In genomic region chr5:1974501-1975405, GRCh38 we compare ENCODE assay signal across 22 cellular contexts.
DNase-seq lines count a peak whose midpoint lies in the region; ATAC-seq, FAIRE-seq and TF ChIP-seq lines count a peak whose summit lies in the region.
"Had no signal": no experiment of that assay in that cellular context is flagged by ENCODE, and none has a peak within 500 bp of the region (broad histone marks: within the 10 kb centered on the region; RNA-seq: fewer than 3 reads in every experiment).

No MANE protein-coding gene starts in this region.

- no peak for ATAC-seq in stimulated activated naive B cell treated with anti-CD40 and anti-IgM and Interleukin-4, amounts not matched to agents 10 μg/mL and 1 μg/mL and 100 μg/mL, for 72 hours (replicated peaks)
- ATAC-seq: GM12878, PC-3 had no signal

- dilution Hi-C loops in keratinocyte (cut with MboI; ENCODE audit: extremely low pct_ligation_motif_present, low sequenced_read_pairs), result no loop called here

- H4K20me1 ChIP-seq in keratinocyte (ENCODE audit: control insufficient read depth, extremely low read depth, insufficient read depth, low read length), result no peaks in the 10 kb centered on the region

- no peak for FAIRE-seq in keratinocyte (lab: Jason Lieb, UNC)
- FAIRE-seq: GM12878, GM19239 had no signal

- peak overlapping the region; percentile 15 for H2AFZ ChIP-seq in keratinocyte (ENCODE audit: control insufficient read depth, low read length)

- H3K36me3 Mint-ChIP-seq in stimulated activated naive B cell treated with anti-CD40 and anti-IgM and Interleukin-4, amounts not matched to agents 10 μg/mL and 1 μg/mL and 100 μg/mL, for 72 hours, result no peaks in the 10 kb centered on the region

- H3K27me3 Mint-ChIP-seq in stimulated activated naive B cell treated with anti-CD40 and anti-IgM and Interleukin-4, amounts not matched to agents 10 μg/mL and 1 μg/mL and 100 μg/mL, for 72 hours, result peaks cover 10 to 18% of the 10 kb centered on the region in 2 donors

- peak overlapping the region; percentile 71 for H3K9ac ChIP-seq in keratinocyte (ENCODE audit: control insufficient read depth, extremely low read depth, insufficient read depth, low read length)

- H3K27ac Mint-ChIP-seq in stimulated activated naive B cell treated with anti-CD40 and anti-IgM and Interleukin-4, amounts not matched to agents 10 μg/mL and 1 μg/mL and 100 μg/mL, for 72 hours, result no peak overlapping the region
- H3K27ac Mint-ChIP-seq: B cell; CD4-positive, alpha-beta T cell; GM23338 had no signal

- H3K4me1 ChIP-seq in keratinocyte (ENCODE audit: control insufficient read depth, extremely low read depth, insufficient read depth, low read length), result peaks cover 30% of the 10 kb centered on the region
- H3K4me1 ChIP-seq: Caco-2, SJSA1 had no signal

- no peaks in the 10 kb centered on the region for H3K79me2 ChIP-seq in keratinocyte (ENCODE audit: control insufficient read depth, insufficient read depth, low read length)

- H3K4me1 Mint-ChIP-seq in stimulated activated naive B cell treated with anti-CD40 and anti-IgM and Interleukin-4, amounts not matched to agents 10 μg/mL and 1 μg/mL and 100 μg/mL, for 72 hours, result no peaks in the 10 kb centered on the region
- H3K4me1 Mint-ChIP-seq: B cell had no signal

- H3K9me3 Mint-ChIP-seq in stimulated activated naive B cell treated with anti-CD40 and anti-IgM and Interleukin-4, amounts not matched to agents 10 μg/mL and 1 μg/mL and 100 μg/mL, for 72 hours, result peaks cover 3 to 6% of the 10 kb centered on the region in 2 donors
- H3K9me3 Mint-ChIP-seq: CD4-positive, alpha-beta T cell had no signal

- H3K9me3 ChIP-seq in keratinocyte (ENCODE audit: control insufficient read depth, low read depth, low read length), result no peaks in the 10 kb centered on the region
- H3K9me3 ChIP-seq: Caco-2, SJSA1 had no signal

- DNase-seq in AG20443 (ENCODE audit: low spot score) (peak; percentile 2), RPMI8226 (peak; percentile 83), epithelial cell of prostate (ENCODE audit: low read depth, low spot score) (no peak), keratinocyte (ENCODE audit: low read depth, low spot score) (no peak), H7 (no peak), pons (ENCODE audit: low spot score) (no peak), NCI-H2029 treated with DMSO at 0.1 percent for 48 hours (lab: John Stamatoyannopoulos, UW) (no peak)
- DNase-seq in stimulated activated naive B cell treated with anti-CD40 and anti-IgM and Interleukin-4, amounts not matched to agents 10 μg/mL and 1 μg/mL and 100 μg/mL, for 72 hours, result no peak
- DNase-seq: 8988T; Caco-2; CD4-positive, alpha-beta T cell; GF-D8; MV-4-11; NCI-H1694 treated with DMSO at 0.1 percent for 48 hours; NCI-H2227 treated with DMSO at 0.1 percent for 48 hours; NCI-H510A treated with DMSO at 0.1 percent for 48 hours; PC-3 had no signal

- no peak for TF ChIP-seq CTCF in keratinocyte (optimal IDR thresholded peaks at IDR 0.05 in 1 of 3, IDR thresholded peaks at IDR 0.05 in 1 of 3, conservative IDR thresholded peaks at IDR 0.05 in 1 of 3; ENCODE audit: extremely low read depth in 1 of 3, insufficient read depth in 2 of 3, low read length in 3 of 3)

- no peak overlapping the region for H3K4me3 Mint-ChIP-seq in stimulated activated naive B cell treated with anti-CD40 and anti-IgM and Interleukin-4, amounts not matched to agents 10 μg/mL and 1 μg/mL and 100 μg/mL, for 72 hours
- H3K4me3 Mint-ChIP-seq: B cell; CD4-positive, alpha-beta T cell; GM23338 had no signal

- H3K4me3 ChIP-seq in keratinocyte (ENCODE audit: control insufficient read depth in 2 of 3, extremely low read depth in 1 of 3, insufficient read depth in 2 of 3, low read depth in 1 of 3, low read length in 3 of 3), result peak overlapping the region; percentile 11 to 36 (median 16)
- H3K4me3 ChIP-seq in H7 (ENCODE audit: insufficient read depth, low read depth, low read length), result no peak overlapping the region
- H3K4me3 ChIP-seq: GM12878, GM23338, SJSA1 had no signal

- H3K27me3 ChIP-seq in keratinocyte (ENCODE audit: control insufficient read depth, extremely low read depth, insufficient read depth, low read length) (no peaks in the 10 kb centered on the region), H7 (ENCODE audit: control insufficient read depth, insufficient read depth, low read length) (no peaks in the 10 kb centered on the region)

- H3K4me2 ChIP-seq in keratinocyte (ENCODE audit: control insufficient read depth, extremely low read depth, insufficient read depth, low read depth, low read length), result peak overlapping the region; percentile 71
- H3K4me2 ChIP-seq: GM23338 had no signal

- H3K36me3 ChIP-seq in keratinocyte (ENCODE audit: control insufficient read depth in 2 of 2, extremely low read depth in 1 of 2, insufficient read depth in 2 of 2, low read length in 2 of 2), result no peaks in the 10 kb centered on the region
- H3K36me3 ChIP-seq in H7 (replicated peaks; ENCODE audit: control insufficient read depth, insufficient read depth, low read length), result no peaks in the 10 kb centered on the region
- H3K36me3 ChIP-seq: SJSA1 had no signal

- H3K9me1 ChIP-seq in keratinocyte (ENCODE audit: control insufficient read depth, extremely low read depth, insufficient read depth, low read length), result no peaks in the 10 kb centered on the region

- H3K27ac ChIP-seq in epithelial cell of prostate, result peak overlapping the region; percentile 76
- H3K27ac ChIP-seq in keratinocyte (ENCODE audit: control insufficient read depth, insufficient read depth, low read length), result peak overlapping the region; percentile 91
- H3K27ac ChIP-seq: SJSA1 had no signal

Comparison
In these comparisons a context has a peak if more than half of its experiments do, and no peak if none do; other contexts are left out.
1. DNase-seq: peak in AG20443 (single experiment) and RPMI8226 (single experiment); none in epithelial cell of prostate (single experiment), keratinocyte (single experiment), H7 (single experiment), pons (single experiment), stimulated activated naive B cell treated with anti-CD40 and anti-IgM and Interleukin-4, amounts not matched to agents 10 μg/mL and 1 μg/mL and 100 μg/mL, for 72 hours (single experiment) and NCI-H2029 treated with DMSO at 0.1 percent for 48 hours (single experiment).